Comparison of ENCODE assay signal across 21 cellular contexts in genomic region chr3:55518451-55518850, GRCh38. TPM values are rescaled to one million over a fixed set of nuclear protein-coding genes. Genes with fewer than 3 reads are reported as not detected.
DNase-seq lines count a peak whose midpoint lies in the region; ATAC-seq, FAIRE-seq and TF ChIP-seq lines count a peak whose summit lies in the region.
"Had no signal": no experiment of that assay in that cellular context is flagged by ENCODE, and none has a peak within 500 bp of the region (broad histone marks: within the 10 kb centered on the region; RNA-seq: fewer than 3 reads in every experiment).

No MANE protein-coding gene starts in this region.

- H3K9me1 ChIP-seq in IMR-90 (ENCODE audit: insufficient read depth, low read length) (peaks cover 8% of the 10 kb centered on the region; the same call in 1 of the 2 replicates), keratinocyte (ENCODE audit: control insufficient read depth, extremely low read depth, insufficient read depth, low read length) (no peaks in the 10 kb centered on the region)

- H3K9ac ChIP-seq in IMR-90 (ENCODE audit: low read depth, low read length), result no peak overlapping the region
- no peak overlapping the region for H3K9ac ChIP-seq in keratinocyte (ENCODE audit: control insufficient read depth, extremely low read depth, insufficient read depth, low read length)

- H3K27ac ChIP-seq in IMR-90 (ENCODE audit: insufficient read depth, low read length) (no peak overlapping the region), keratinocyte (ENCODE audit: control insufficient read depth, insufficient read depth, low read length) (no peak overlapping the region), right atrium auricular region (no peak overlapping the region)
- H3K27ac ChIP-seq: colonic mucosa, gastrocnemius medialis had no signal

- no peak overlapping the region for H3K4ac ChIP-seq in IMR-90 (ENCODE audit: low read depth, low read length)

- no peak overlapping the region for H2AK9ac ChIP-seq in IMR-90 (replicated peaks; ENCODE audit: low read depth, low read length, poor library complexity)

- H3K14ac ChIP-seq in IMR-90 (replicated peaks; ENCODE audit: low read depth, low read length), result no peak overlapping the region

- H3K36me3 ChIP-seq in IMR-90 (ENCODE audit: control insufficient read depth, insufficient read depth, low read length) (no peaks in the 10 kb centered on the region), keratinocyte (ENCODE audit: control insufficient read depth in 2 of 2, extremely low read depth in 1 of 2, insufficient read depth in 2 of 2, low read length in 2 of 2) (no peaks in the 10 kb centered on the region), right atrium auricular region (no peaks in the 10 kb centered on the region)
- H3K36me3 ChIP-seq: colonic mucosa, gastrocnemius medialis had no signal

- no peak overlapping the region for H2BK5ac ChIP-seq in IMR-90 (ENCODE audit: low read depth, low read length, poor library complexity, severe bottlenecking)

- H2BK120ac ChIP-seq in IMR-90 (ENCODE audit: low read depth, low read length), result no peak overlapping the region

- no peak for FAIRE-seq in keratinocyte (lab: Jason Lieb, UNC)
- FAIRE-seq: GM12892 had no signal

- H3K27me3 ChIP-seq in IMR-90 (ENCODE audit: control insufficient read depth, insufficient read depth, low read length) (no peaks in the 10 kb centered on the region), keratinocyte (ENCODE audit: control insufficient read depth, extremely low read depth, insufficient read depth, low read length) (no peaks in the 10 kb centered on the region), right atrium auricular region (no peaks in the 10 kb centered on the region)
- H3K27me3 ChIP-seq: colonic mucosa had no signal

- BruUV-seq in IMR-90 (replicated peaks; lab: Mats Ljungman, UMichigan), result no TSS peak

- ATAC-seq in IMR-90 (ENCODE audit: low read depth), result peak; percentile 51
- no peak for ATAC-seq in GM18520 (IDR thresholded peaks at IDR 0.05; ENCODE audit: unreplicated experiment)
- ATAC-seq: gastrocnemius medialis, left ventricle myocardium superior, mucosa of descending colon, Right ventricle myocardium inferior had no signal

- in situ Hi-C loops in IMR-90 (cut with MboI; ENCODE audit: low sequenced_read_pairs), result no loop called here
- in situ Hi-C loops in astrocyte of the cerebellum (cut with HindIII; ENCODE audit: low sequenced_read_pairs), result no loop called here

- dilution Hi-C loops in IMR-90 (cut with HindIII; ENCODE audit: low sequenced_read_pairs, unreplicated experiment) (no loop called here), keratinocyte (cut with MboI; ENCODE audit: extremely low pct_ligation_motif_present, low sequenced_read_pairs) (no loop called here)

- no peak for TF ChIP-seq RAD21 in IMR-90 (IDR thresholded peaks at IDR 0.05; ENCODE audit: low read length)

- H4K5ac ChIP-seq in IMR-90 (ENCODE audit: low read depth, low read length), result no peak overlapping the region

- H3K23ac ChIP-seq in IMR-90 (ENCODE audit: low read depth, low read length), result no peak overlapping the region

- TF ChIP-seq CTCF in AG10803 (conservative IDR thresholded peaks at IDR 0.05; ENCODE audit: low read length) (no peak), IMR-90 (conservative IDR thresholded peaks at IDR 0.05; ENCODE audit: low read depth, low read length) (no peak), astrocyte of the cerebellum (IDR thresholded peaks at IDR 0.05; ENCODE audit: low read depth, low read length, missing control alignments) (no peak), keratinocyte (optimal IDR thresholded peaks at IDR 0.05 in 1 of 3, IDR thresholded peaks at IDR 0.05 in 1 of 3, conservative IDR thresholded peaks at IDR 0.05 in 1 of 3; ENCODE audit: extremely low read depth in 1 of 3, insufficient read depth in 2 of 3, low read length in 3 of 3) (no peak), right atrium auricular region (IDR thresholded peaks at IDR 0.05) (no peak)

- H3K18ac ChIP-seq in IMR-90 (ENCODE audit: low read depth, low read length), result no peak overlapping the region

- intact Hi-C loops in IMR-90 (cut with micrococcal nuclease), result no loop called here

- no peak for TF ChIP-seq POLR2A in IMR-90 (IDR thresholded peaks at IDR 0.05; ENCODE audit: low read depth, low read length)

- no CpG with 5 or more reads among the region's 6 CpGs for WGBS in IMR-90 (ENCODE audit: extremely low coverage in 2 of 2, insufficient read length in 1 of 2), 2 experiments

- no peak overlapping the region for H3K56ac ChIP-seq in IMR-90 (ENCODE audit: extremely low read depth, insufficient read depth, low read length)

- POLR2A ChIA-PET in IMR-90 (lab: Charles Lee; ENCODE audit: unreplicated experiment), result no interaction called here

- no peak overlapping the region for H4K8ac ChIP-seq in IMR-90 (ENCODE audit: low read depth in 2 of 2, low read length in 2 of 2)

- H3K4me2 ChIP-seq in IMR-90 (ENCODE audit: low read depth, low read length), result no peak overlapping the region
- peak overlapping the region; percentile 29 for H3K4me2 ChIP-seq in keratinocyte (ENCODE audit: control insufficient read depth, extremely low read depth, insufficient read depth, low read depth, low read length)

- H2BK20ac ChIP-seq in IMR-90 (ENCODE audit: low read depth, low read length), result no peak overlapping the region

- DNase-seq in AG10803 (ENCODE audit: low read depth), result peak; percentile 36
- DNase-seq in IMR-90, result peak; percentile 39
- DNase-seq in astrocyte of the cerebellum (ENCODE audit: low read depth), result peak; percentile 47
- DNase-seq in keratinocyte (ENCODE audit: low read depth, low spot score), result no peak
- DNase-seq in T1000 (lab: John Stamatoyannopoulos, UW), result no peak
- DNase-seq in NCI-H2107 treated with DMSO at 0.1 percent for 48 hours (lab: John Stamatoyannopoulos, UW; ENCODE audit: unreplicated experiment), result no peak
- no peak for DNase-seq in right atrium auricular region (ENCODE audit: low spot score)
- DNase-seq: activated CD4-positive, alpha-beta memory T cell treated with anti-CD3 and anti-CD28 coated beads for 36 hours; activated naive CD4-positive, alpha-beta T cell treated with anti-CD3 and anti-CD28 coated beads, Interleukin-2, amount 10 ng/mL, durations not matched to agents 7 days and 5 days; activated T-cell treated with anti-CD3 and anti-CD28 coated beads for 4 hours; aorta; colonic mucosa; gastrocnemius medialis; HCEC 1CT; left ventricle myocardium superior; mucosa of descending colon; MV-4-11; NCI-H2029 had no signal

- CTCF ChIA-PET in IMR-90 (lab: Yijun Ruan, JAX), result interaction anchor here (0.8 kb wide), 1 partner anchor 203 kb away, joined by 3 read pairs; no protein-coding TSS in a partner anchor

- no peaks in the 10 kb centered on the region for H3K79me1 ChIP-seq in IMR-90 (ENCODE audit: low read depth in 1 of 2, low read length in 2 of 2)

- no peak overlapping the region for H4K91ac ChIP-seq in IMR-90 (ENCODE audit: insufficient read depth, low read depth, low read length)

- H3K9me3 ChIP-seq in IMR-90 (ENCODE audit: control insufficient read depth, insufficient read depth, low read length) (no peaks in the 10 kb centered on the region), keratinocyte (ENCODE audit: control insufficient read depth, low read depth, low read length) (no peaks in the 10 kb centered on the region), right atrium auricular region (no peaks in the 10 kb centered on the region)
- H3K9me3 ChIP-seq: colonic mucosa, gastrocnemius medialis, mucosa of descending colon had no signal

- H2AFZ ChIP-seq in IMR-90 (replicated peaks; ENCODE audit: low read length, poor library complexity), result no peak overlapping the region
- H2AFZ ChIP-seq in keratinocyte (ENCODE audit: control insufficient read depth, low read length), result no peak overlapping the region

- no peak overlapping the region for H2BK15ac ChIP-seq in IMR-90 (ENCODE audit: low read depth, low read length)

- no peak overlapping the region for H3K4me3 ChIP-seq in AG10803 (ENCODE audit: low read length)
- no peak overlapping the region for H3K4me3 ChIP-seq in IMR-90 (ENCODE audit: insufficient read depth, low read depth, low read length)
- H3K4me3 ChIP-seq in astrocyte of the cerebellum (ENCODE audit: low read depth, low read length), result no peak overlapping the region
- H3K4me3 ChIP-seq in keratinocyte (ENCODE audit: control insufficient read depth in 2 of 3, extremely low read depth in 1 of 3, insufficient read depth in 2 of 3, low read depth in 1 of 3, low read length in 3 of 3), result no peak overlapping the region
- no peak overlapping the region for H3K4me3 ChIP-seq in right atrium auricular region
- H3K4me3 ChIP-seq: colonic mucosa, gastrocnemius medialis, mucosa of descending colon had no signal

- H4K20me1 ChIP-seq in IMR-90 (ENCODE audit: insufficient read depth, low read length), result no peaks in the 10 kb centered on the region
- no peaks in the 10 kb centered on the region for H4K20me1 ChIP-seq in keratinocyte (ENCODE audit: control insufficient read depth, extremely low read depth, insufficient read depth, low read length)

- no peak overlapping the region for H2AK5ac ChIP-seq in IMR-90 (ENCODE audit: low read depth, low read length)

- peaks cover 13% of the 10 kb centered on the region for H3K4me1 ChIP-seq in IMR-90 (ENCODE audit: control insufficient read depth, insufficient read depth, low read length)
- H3K4me1 ChIP-seq in keratinocyte (ENCODE audit: control insufficient read depth, extremely low read depth, insufficient read depth, low read length), result peaks cover 29% of the 10 kb centered on the region
- H3K4me1 ChIP-seq in right atrium auricular region, result no peaks in the 10 kb centered on the region
- H3K4me1 ChIP-seq: colonic mucosa, gastrocnemius medialis had no signal

- no peaks in the 10 kb centered on the region for H3K79me2 ChIP-seq in keratinocyte (ENCODE audit: control insufficient read depth, insufficient read depth, low read length)

RNA-seq across cellular contexts. Expression of gene WNT5A, which starts 31.3 kb away (rescaled TPM):
- total RNA-seq in IMR-90 (2012; rRNA removed), result 204 and 224 TPM in 2 replicates
- polyA plus RNA-seq in IMR-90 (2012; rRNA removed), result 229 and 231 TPM in 2 replicates
- 120 and 337 TPM in 2 replicates for polyA plus RNA-seq in IMR-90 (2012; cell fraction: cytosol; rRNA removed)
- 410 and 708 TPM in 2 replicates for polyA plus RNA-seq in IMR-90 (2012; cell fraction: nucleus; rRNA removed; ENCODE audit: low replicate concordance)
- polyA plus RNA-seq in keratinocyte, result 7.1 to 18.7 TPM (median 9.4 TPM) in 3 replicates
- polyA plus RNA-seq in keratinocyte (2011; ENCODE audit: low read depth), result 4.0 TPM
- polyA plus RNA-seq in keratinocyte (2011; cell fraction: cytosol; rRNA removed), result 3.9 and 4.5 TPM in 2 replicates
- polyA plus RNA-seq in keratinocyte (2011; cell fraction: nucleus; rRNA removed), result 16.4 and 17.6 TPM in 2 replicates
- polyA plus RNA-seq in keratinocyte (2012; ENCODE audit: low replicate concordance), result 4.5 and 16.4 TPM in 2 replicates
- polyA minus RNA-seq in keratinocyte, result 14.8 to 31.6 TPM (median 18.3 TPM) in 3 replicates
- 22.4 TPM for polyA minus RNA-seq in keratinocyte (2011; cell fraction: cytosol; rRNA and poly(A)+ RNA removed)
- polyA minus RNA-seq in keratinocyte (2011; cell fraction: nucleus; rRNA and poly(A)+ RNA removed), result 45.5 TPM in 2 replicates
- total RNA-seq in right atrium auricular region, result 1 to 10 TPM; 2.8 to 8.0 TPM
- total RNA-seq: activated CD4-positive, alpha-beta memory T cell treated with anti-CD3 and anti-CD28 coated beads for 36 hours had no signal

Comparison
In these comparisons a context has a peak if more than half of its experiments do, and no peak if none do; other contexts are left out.
1. DNase-seq: peak in AG10803 (single experiment), IMR-90 (single experiment) and astrocyte of the cerebellum (single experiment); none in keratinocyte (single experiment), T1000 (single experiment), NCI-H2107 treated with DMSO at 0.1 percent for 48 hours (single experiment) and right atrium auricular region (single experiment).
2. RNA of gene WNT5A, which starts 31.3 kb away (total RNA-seq): 204 to 224 TPM in IMR-90; 2.8 to 8.0 TPM in right atrium auricular region; every median in the first group is over 10 times any median in the second.